In the genomic region with DNA sequence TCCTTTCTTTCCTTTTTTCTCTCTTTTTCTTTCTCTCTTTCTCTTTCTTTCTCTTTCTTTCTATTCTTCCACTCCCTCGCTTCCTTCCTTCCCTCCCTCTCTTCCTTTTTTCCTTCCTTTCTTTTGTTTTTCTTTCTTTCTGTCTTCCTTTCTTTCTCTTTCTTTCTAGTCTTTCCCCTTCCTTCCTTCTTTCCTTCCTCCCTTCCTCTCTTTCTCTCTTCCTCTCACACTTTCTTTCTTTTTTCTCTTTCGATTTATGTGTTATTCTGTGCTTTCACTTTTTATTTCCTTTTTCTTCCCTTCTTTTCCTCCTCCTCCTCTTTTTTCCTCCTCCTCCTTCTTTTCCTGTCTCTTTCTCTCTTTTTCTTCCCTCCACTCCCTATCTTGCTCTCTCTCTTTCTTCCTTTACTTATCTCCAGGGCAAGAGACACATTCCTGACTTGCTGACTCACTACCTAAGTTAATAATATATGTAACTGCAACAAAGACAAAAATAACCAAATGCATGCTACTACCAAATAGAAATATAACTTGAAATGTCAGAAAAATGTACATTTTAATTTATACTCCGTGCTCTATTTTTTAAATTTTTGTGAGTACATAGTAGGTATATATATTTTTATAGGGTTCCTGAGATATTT, we compare ENCODE assay signal across 26 cellular contexts.
"Had no signal": no experiment of that assay in that cellular context is flagged by ENCODE, and none has a peak within 500 bp of the region (broad histone marks: within the 10 kb centered on the region; RNA-seq: fewer than 3 reads in every experiment).

No MANE protein-coding gene starts in this region.

- H3K9me3 ChIP-seq: adrenal gland, lower lobe of right lung, right lobe of liver, testis, transverse colon had no signal

- H3K27me3 ChIP-seq: adrenal gland, right lobe of liver, testis, transverse colon had no signal

- H3K4me3 ChIP-seq: adrenal gland, lower lobe of right lung, right lobe of liver, testis, transverse colon had no signal

- H3K36me3 ChIP-seq: adrenal gland, lower lobe of right lung, right lobe of liver, transverse colon had no signal

- H3K27ac ChIP-seq: adrenal gland, lower lobe of right lung, right lobe of liver, testis, transverse colon had no signal

- DNase-seq: activated CD4-positive, alpha-beta T cell treated with anti-CD3 and anti-CD28 coated beads, Interleukin-2, amount 50 U/mL, for 1 hour; activated effector memory CD4-positive, alpha-beta T cell treated with Interleukin-2 at 50 U/mL for 16 hours; activated naive CD4-positive, alpha-beta T cell treated with Interleukin-2 at 50 U/mL for 16 hours; activated naive CD8-positive, alpha-beta T cell treated with anti-CD3 and anti-CD28 coated beads for 36 hours; activated T-cell treated with anti-CD3 and anti-CD28 coated beads for 4 hours; activated T-cell treated with anti-CD3 and anti-CD28 coated beads, Interleukin-2, amount 50 U/mL, for 72 hours; adrenal gland; aorta; caudate nucleus; cortex of kidney; effector memory CD8-positive, alpha-beta T cell; foreskin fibroblast; head of caudate nucleus; hypothalamus; immature natural killer cell; kidney; lower lobe of right lung; mesenchymal stem cell; right lobe of liver; stimulated activated CD4-positive, alpha-beta T cell treated with anti-CD3 and anti-CD28 coated beads, Interleukin-12 subunit alpha, Interleukin-12 subunit beta, amount 100 ng/mL, for 4 hours; stimulated activated CD4-positive, alpha-beta T cell treated with anti-CD3 and anti-CD28 coated beads, Interleukin-4, amount 100 ng/mL, for 1 hour; stimulated activated naive CD8-positive, alpha-beta T cell treated with anti-CD3 and anti-CD28 coated beads, Interleukin-15, Interleukin-2, amounts not matched to agents 100 U/mL and 50 U/mL, for 24 hours; T-helper 2 cell; testis; transverse colon had no signal

- H3K4me1 ChIP-seq: adrenal gland, lower lobe of right lung, right lobe of liver, testis, transverse colon had no signal

- FAIRE-seq: kidney, urothelium cell line had no signal
